ENCODE assay signal across 8 cellular contexts in genomic region chr1:15975805-15976680, GRCh38. TPM values are rescaled to one million over a fixed set of nuclear protein-coding genes. Genes with fewer than 3 reads are reported as not detected.
DNase-seq lines count a peak whose midpoint lies in the region; ATAC-seq and TF ChIP-seq lines count a peak whose summit lies in the region.

ZBTB17 (minus strand) TSS chr1:15976101; CDS start chr1:15948495, 27,606 bp downstream.

- no peaks in the 10 kb centered on the region for H3F3A ChIP-seq in PC-9 (ENCODE audit: insufficient read depth, low read depth)

- TF ChIP-seq CTCF in PC-9 (conservative IDR thresholded peaks at IDR 0.05) = no peak

- H3K4me3 ChIP-seq in PC-9 (peak within 1 kb of the TSS; percentile 97), mucosa of rectum (ENCODE audit: low read length in 2 of 2) (peak within 1 kb of the TSS; percentile 77 to 80)

- H3K27me3 ChIP-seq in PC-9 (ENCODE audit: insufficient read depth, low read depth) (no peaks in the 10 kb centered on the region), mucosa of rectum (ENCODE audit: control insufficient read depth in 2 of 2, insufficient read depth in 2 of 2, low read length in 2 of 2) (no peaks in the 10 kb centered on the region)

- TF ChIP-seq POLR2A in erythroblast (IDR thresholded peaks at IDR 0.05; ENCODE audit: low read length) = peak; percentile 69

- H4K20me1 ChIP-seq in PC-9 (ENCODE audit: insufficient read depth) = no peaks in the 10 kb centered on the region

- peak within 1 kb of the TSS; percentile 93 for H3K4me2 ChIP-seq in PC-9

- peak; percentile 66 for ATAC-seq in GM21619 (IDR thresholded peaks at IDR 0.05; ENCODE audit: unreplicated experiment)

- intact Hi-C loops in PC-9 (cut with micrococcal nuclease; ENCODE audit: unreplicated experiment) = no loop called here

- H3K9me2 ChIP-seq in PC-9 (ENCODE audit: insufficient read depth) = no peaks in the 10 kb centered on the region

- DNase-seq in DMS 273 treated with DMSO at 0.1 percent for 48 hours (lab: John Stamatoyannopoulos, UW) (peak; percentile 83), KBM-7 (peak; percentile 93), PC-9 (peak; percentile 70 to 89), erythroblast (lab: John Stamatoyannopoulos, UW) (peak; percentile 95 to 97)
- DNase-seq in activated T-cell treated with anti-CD3 and anti-CD28 coated beads, Interleukin-2, amount 50 U/mL, for 1 hour = peak; percentile 97
- DNase-seq in stimulated activated CD8-positive, alpha-beta memory T cell treated with anti-CD3 and anti-CD28 coated beads, Interleukin-4, amount 100 ng/mL, for 4 hours (ENCODE audit: low read depth in 2 of 2, low spot score in 1 of 2) = peak; percentile 91 to 94

- H3K36me3 ChIP-seq in PC-9 (ENCODE audit: low read depth) (no peaks in the 10 kb centered on the region), mucosa of rectum (ENCODE audit: control insufficient read depth in 2 of 2, insufficient read depth in 2 of 2, low read length in 2 of 2) (peaks cover 10 to 15% of the 10 kb centered on the region in 2 donors)

- H3K79me2 ChIP-seq in PC-9 (ENCODE audit: low read depth) = peaks cover 13% of the 10 kb centered on the region

- H3K4me1 ChIP-seq in PC-9 (replicated peaks; ENCODE audit: insufficient read depth) (peaks cover 6% of the 10 kb centered on the region), mucosa of rectum (ENCODE audit: control insufficient read depth in 2 of 2, insufficient read depth in 2 of 2, low read length in 2 of 2) (peaks cover 6 to 7% of the 10 kb centered on the region in 2 donors)

- peak within 1 kb of the TSS; percentile 87 for H2AFZ ChIP-seq in PC-9

- H3K9me3 ChIP-seq in PC-9 (ENCODE audit: insufficient read depth, low read depth) (no peaks in the 10 kb centered on the region), mucosa of rectum (ENCODE audit: control insufficient read depth in 2 of 2, low read length in 2 of 2) (no peaks in the 10 kb centered on the region)

- CTCF ChIA-PET in PC-9 (lab: Charles Lee) = no interaction called here

- no peak within 1 kb of the TSS for H3K27ac ChIP-seq in PC-9
- H3K27ac ChIP-seq in mucosa of rectum (ENCODE audit: low read depth in 2 of 2, low read length in 2 of 2) = peak within 1 kb of the TSS; percentile 50 to 76

- POLR2A ChIA-PET in PC-9 (lab: Charles Lee; ENCODE audit: unreplicated experiment) = interaction anchor here (0.6 kb wide), 1 partner anchor 20 kb away, joined by 6 read pairs; no protein-coding TSS in a partner anchor

- no TSS peak for BruUV-seq in PC-9 (replicated peaks; lab: Mats Ljungman, UMichigan)

- peak within 1 kb of the TSS; percentile 56 to 61 for H3K9ac ChIP-seq in mucosa of rectum (ENCODE audit: low read depth in 1 of 2, low read length in 2 of 2)

- in situ Hi-C loops in KBM-7 (cut with MboI; ENCODE audit: low pct_unique_long_range_greater_than_20kb, low sequenced_read_pairs) = no loop called here

RNA-seq across cellular contexts. Expression of gene ZBTB17, which starts in this region (rescaled TPM):
- 17.4 and 24.2 TPM in 2 replicates for total RNA-seq in PC-9 (2021)
